Comparison of ENCODE assay signal across 1 cellular context in genomic region chr3:62154457-62155148, GRCh38.
TF ChIP-seq lines count a peak whose summit lies in the region.

No MANE protein-coding gene starts in this region.

TF ChIP-seq in GM23338, 12 proteins besides CTCF, POLR2A, EP300 and RAD21 (continued from another document):
- TF ChIP-seq CREB1 (CRISPR knock-in tag; IDR thresholded peaks at IDR 0.05; ENCODE audit: low read depth), result no peak
